In the genomic region with DNA sequence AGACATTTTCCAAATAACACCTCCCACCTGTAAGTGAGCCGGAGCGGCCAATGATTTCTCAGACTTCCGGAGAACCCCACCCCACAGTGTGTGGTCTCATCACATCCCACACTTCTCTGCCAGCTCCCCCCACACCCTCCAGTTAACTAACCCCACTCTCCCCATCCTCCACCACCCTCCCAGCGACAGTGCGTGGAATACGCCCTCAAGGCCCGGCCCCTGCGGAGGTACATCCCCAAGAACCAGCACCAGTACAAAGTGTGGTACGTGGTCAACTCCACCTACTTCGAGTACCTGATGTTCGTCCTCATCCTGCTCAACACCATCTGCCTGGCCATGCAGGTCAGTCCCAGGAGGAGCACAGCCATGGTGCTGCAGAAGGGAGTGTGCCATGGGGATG, we compare ENCODE assay signal across 30 cellular contexts.
"Had no signal": no experiment of that assay in that cellular context is flagged by ENCODE, and none has a peak within 500 bp of the region (broad histone marks: within the 10 kb centered on the region; RNA-seq: fewer than 3 reads in every experiment).

No MANE protein-coding gene starts in this region.

- H3K27ac Mint-ChIP-seq: activated B cell treated with CpG ODN at 0.5 μM for 24 hours; activated CD8-positive, alpha-beta T cell treated with anti-CD3 and anti-CD28 coated beads for 36 hours; activated naive CD8-positive, alpha-beta T cell; activated T-helper 17 cell treated with anti-CD3 and anti-CD28 coated beads, Interleukin-2, amount 50 U/mL, for 72 hours; effector memory CD8-positive, alpha-beta T cell; T-helper 17 cell; T-helper 2 cell treated with Interferon-gamma antibody and Interleukin-4, amounts not matched to agents 5 μg/mL and 100 μg/mL, for 36 hours had no signal

- H3K36me3 Mint-ChIP-seq: activated naive CD8-positive, alpha-beta T cell had no signal

- H3K9me3 Mint-ChIP-seq: activated B cell treated with CpG ODN at 0.5 μM for 24 hours; activated CD8-positive, alpha-beta T cell treated with anti-CD3 and anti-CD28 coated beads for 36 hours; activated T-cell treated with anti-CD3 and anti-CD28 coated beads, Interleukin-2, amount 50 U/mL, for 4 hours; activated T-helper 17 cell treated with anti-CD3 and anti-CD28 coated beads, Interleukin-2, amount 50 U/mL, for 72 hours; central memory CD8-positive, alpha-beta T cell; effector memory CD8-positive, alpha-beta T cell; T-helper 2 cell treated with Interferon-gamma antibody and Interleukin-4, amounts not matched to agents 5 μg/mL and 100 μg/mL, for 36 hours had no signal

- H3K4me3 ChIP-seq: esophagus squamous epithelium, gastroesophageal sphincter had no signal

- H3K9me3 ChIP-seq: esophagus squamous epithelium, gastroesophageal sphincter had no signal

- H3K27ac ChIP-seq: brain microvascular endothelial cell, epithelial cell of prostate, esophagus squamous epithelium, WERI-Rb-1 had no signal

- H3K36me3 ChIP-seq: brain microvascular endothelial cell, WERI-Rb-1 had no signal

- DNase-seq: activated B cell treated with CpG ODN at 0.5 μM for 24 hours; activated CD4-positive, alpha-beta T cell treated with anti-CD3 and anti-CD28 coated beads for 48 hours; activated CD4-positive, alpha-beta T cell treated with anti-CD3 and anti-CD28 coated beads, Interleukin-2, amount 50 U/mL, for 1 hour; activated CD4-positive, alpha-beta T cell treated with anti-CD3 and anti-CD28 coated beads, Interleukin-2, amount 50 U/mL, for 48 hours; activated CD8-positive, alpha-beta memory T cell treated with anti-CD3 and anti-CD28 coated beads for 24 hours; activated CD8-positive, alpha-beta T cell treated with anti-CD3 and anti-CD28 coated beads for 36 hours; activated effector memory CD4-positive, alpha-beta T cell treated with Interleukin-2 at 50 U/mL for 16 hours; activated gamma-delta T cell treated with Interleukin-2 at 50 U/mL for 16 hours; activated naive CD4-positive, alpha-beta T cell treated with anti-CD3 and anti-CD28 coated beads, Interleukin-2, amount 50 U/mL, for 16 hours; activated naive CD4-positive, alpha-beta T cell treated with Interleukin-2 at 50 U/mL for 16 hours; activated T-cell treated with anti-CD3 and anti-CD28 coated beads, Interleukin-2, amount 50 U/mL, for 4 hours; amniotic stem cell; anterior cingulate cortex; brain microvascular endothelial cell; cortex of kidney; dermis blood vessel endothelial cell; effector CD4-positive, alpha-beta T cell; effector memory CD8-positive, alpha-beta T cell; esophagus squamous epithelium; foreskin melanocyte; T-helper 1 cell; T-helper 17 cell; T1000; WERI-Rb-1 had no signal

- H3K27me3 ChIP-seq: brain microvascular endothelial cell, esophagus squamous epithelium, gastroesophageal sphincter had no signal

- H3K4me3 Mint-ChIP-seq: activated B cell treated with CpG ODN at 0.5 μM for 24 hours; activated CD8-positive, alpha-beta T cell treated with anti-CD3 and anti-CD28 coated beads for 36 hours; activated naive CD8-positive, alpha-beta T cell; activated T-cell treated with anti-CD3 and anti-CD28 coated beads, Interleukin-2, amount 50 U/mL, for 4 hours; activated T-helper 17 cell treated with anti-CD3 and anti-CD28 coated beads, Interleukin-2, amount 50 U/mL, for 72 hours; central memory CD8-positive, alpha-beta T cell; effector memory CD8-positive, alpha-beta T cell; T-helper 17 cell; T-helper 2 cell treated with Interferon-gamma antibody and Interleukin-4, amounts not matched to agents 5 μg/mL and 100 μg/mL, for 36 hours had no signal

- H3K4me1 Mint-ChIP-seq: activated B cell treated with CpG ODN at 0.5 μM for 24 hours; central memory CD8-positive, alpha-beta T cell; T-helper 17 cell had no signal
